Comparison of ENCODE assay signal across 8 cellular contexts in genomic region chr4:128461300-128462103, GRCh38.
A peak's percentile ranks its signal among the peaks of the same experiment; 100 is the strongest.
DNase-seq lines count a peak whose midpoint lies in the region; ATAC-seq and TF ChIP-seq lines count a peak whose summit lies in the region.

No MANE protein-coding gene starts in this region.

- no peak overlapping the region for H3K56ac ChIP-seq in mesendoderm (ENCODE audit: low read length)

- TF ChIP-seq CTCF in astrocyte of the cerebellum (IDR thresholded peaks at IDR 0.05; ENCODE audit: low read depth, low read length, missing control alignments): no peak

- no peak overlapping the region for H3K4me2 ChIP-seq in mesendoderm (ENCODE audit: low read length)

- in situ Hi-C loops in astrocyte of the cerebellum (cut with HindIII; ENCODE audit: low sequenced_read_pairs): loop anchor here (25.0 kb wide), 1 partner anchor 401 kb away; no protein-coding TSS in a partner anchor

- H3K4me1 Mint-ChIP-seq in T-helper 2 cell treated with Interferon-gamma antibody and Interleukin-4, amounts not matched to agents 5 μg/mL and 100 μg/mL, for 36 hours (ENCODE audit: low read depth): no peaks in the 10 kb centered on the region

- H2AK5ac ChIP-seq in mesendoderm (ENCODE audit: low read length): no peak overlapping the region

- peak; percentile 49 for ATAC-seq in HG03196 (IDR thresholded peaks at IDR 0.05; ENCODE audit: unreplicated experiment)

- no peak overlapping the region for H3K27ac ChIP-seq in mesendoderm (ENCODE audit: low read depth, low read length)

- no peak overlapping the region for H3K23ac ChIP-seq in mesendoderm (ENCODE audit: low read length)

- no peak overlapping the region for H3K4ac ChIP-seq in mesendoderm (ENCODE audit: low read depth, low read length)

- H2BK5ac ChIP-seq in mesendoderm (ENCODE audit: low read length): no peak overlapping the region

- no peak overlapping the region for H3K9ac ChIP-seq in mesendoderm (ENCODE audit: low read length)

- H3K18ac ChIP-seq in mesendoderm (ENCODE audit: low read length): no peak overlapping the region

- no peaks in the 10 kb centered on the region for H3K4me1 ChIP-seq in mesendoderm (ENCODE audit: control insufficient read depth, low read depth, low read length)

- H3K27me3 Mint-ChIP-seq in T-helper 2 cell treated with Interferon-gamma antibody and Interleukin-4, amounts not matched to agents 5 μg/mL and 100 μg/mL, for 36 hours (ENCODE audit: low read depth): no peaks in the 10 kb centered on the region

- no peak overlapping the region for H3K4me3 ChIP-seq in astrocyte of the cerebellum (ENCODE audit: low read depth, low read length)
- H3K4me3 ChIP-seq in mesendoderm (ENCODE audit: low read length): no peak overlapping the region

- H3K27ac Mint-ChIP-seq in T-helper 2 cell treated with Interferon-gamma antibody and Interleukin-4, amounts not matched to agents 5 μg/mL and 100 μg/mL, for 36 hours: no peak overlapping the region

- no CpG with 5 or more reads among the region's 5 CpGs for WGBS in mesendoderm (ENCODE audit: extremely low coverage, insufficient coverage, low lambda C conversion rate)

- no peak overlapping the region for H2BK120ac ChIP-seq in mesendoderm (ENCODE audit: low read depth, low read length)

- no peak overlapping the region for H4K5ac ChIP-seq in mesendoderm (ENCODE audit: low read length)

- H4K8ac ChIP-seq in mesendoderm (ENCODE audit: low read depth, low read length): no peak overlapping the region

- no peaks in the 10 kb centered on the region for H3K36me3 Mint-ChIP-seq in T-helper 2 cell treated with Interferon-gamma antibody and Interleukin-4, amounts not matched to agents 5 μg/mL and 100 μg/mL, for 36 hours (ENCODE audit: low read depth)

- H3K4me3 Mint-ChIP-seq in T-helper 2 cell treated with Interferon-gamma antibody and Interleukin-4, amounts not matched to agents 5 μg/mL and 100 μg/mL, for 36 hours: no peak overlapping the region

- H3K79me1 ChIP-seq in mesendoderm (ENCODE audit: low read length): no peaks in the 10 kb centered on the region

- no peaks in the 10 kb centered on the region for H3K36me3 ChIP-seq in mesendoderm (ENCODE audit: control insufficient read depth, insufficient read depth, low read length)

- H3K27me3 ChIP-seq in mesendoderm (ENCODE audit: insufficient read depth, low read length, poor library complexity): no peaks in the 10 kb centered on the region

- no peaks in the 10 kb centered on the region for H3K9me3 Mint-ChIP-seq in T-helper 2 cell treated with Interferon-gamma antibody and Interleukin-4, amounts not matched to agents 5 μg/mL and 100 μg/mL, for 36 hours

- no peaks in the 10 kb centered on the region for H3K79me2 ChIP-seq in mesendoderm (ENCODE audit: control insufficient read depth, insufficient read depth, low read length)

- H2BK15ac ChIP-seq in mesendoderm (replicated peaks; ENCODE audit: low read depth): no peak overlapping the region

- DNase-seq in GM04503 (ENCODE audit: low read depth) (peak; percentile 59), astrocyte of the cerebellum (ENCODE audit: low read depth) (peak; percentile 72), mesendoderm (peak; percentile 43), LoVo (ENCODE audit: low spot score) (no peak), retina (no peak), C1 segment of cervical spinal cord (lab: John Stamatoyannopoulos, UW) (no peak)
- no peak for DNase-seq in T-helper 2 cell treated with Interferon-gamma antibody and Interleukin-4, amounts not matched to agents 5 μg/mL and 100 μg/mL, for 36 hours (ENCODE audit: low spot score)

Comparison
In these comparisons a context has a peak if more than half of its experiments do, and no peak if none do; other contexts are left out.
1. DNase-seq: peak in GM04503 (single experiment), astrocyte of the cerebellum (single experiment) and mesendoderm (single experiment); none in LoVo (single experiment), T-helper 2 cell treated with Interferon-gamma antibody and Interleukin-4, amounts not matched to agents 5 μg/mL and 100 μg/mL, for 36 hours (single experiment), retina (single experiment) and C1 segment of cervical spinal cord (0 of 14).